21 cellular contexts compared by ENCODE assay signal in the genomic region with DNA sequence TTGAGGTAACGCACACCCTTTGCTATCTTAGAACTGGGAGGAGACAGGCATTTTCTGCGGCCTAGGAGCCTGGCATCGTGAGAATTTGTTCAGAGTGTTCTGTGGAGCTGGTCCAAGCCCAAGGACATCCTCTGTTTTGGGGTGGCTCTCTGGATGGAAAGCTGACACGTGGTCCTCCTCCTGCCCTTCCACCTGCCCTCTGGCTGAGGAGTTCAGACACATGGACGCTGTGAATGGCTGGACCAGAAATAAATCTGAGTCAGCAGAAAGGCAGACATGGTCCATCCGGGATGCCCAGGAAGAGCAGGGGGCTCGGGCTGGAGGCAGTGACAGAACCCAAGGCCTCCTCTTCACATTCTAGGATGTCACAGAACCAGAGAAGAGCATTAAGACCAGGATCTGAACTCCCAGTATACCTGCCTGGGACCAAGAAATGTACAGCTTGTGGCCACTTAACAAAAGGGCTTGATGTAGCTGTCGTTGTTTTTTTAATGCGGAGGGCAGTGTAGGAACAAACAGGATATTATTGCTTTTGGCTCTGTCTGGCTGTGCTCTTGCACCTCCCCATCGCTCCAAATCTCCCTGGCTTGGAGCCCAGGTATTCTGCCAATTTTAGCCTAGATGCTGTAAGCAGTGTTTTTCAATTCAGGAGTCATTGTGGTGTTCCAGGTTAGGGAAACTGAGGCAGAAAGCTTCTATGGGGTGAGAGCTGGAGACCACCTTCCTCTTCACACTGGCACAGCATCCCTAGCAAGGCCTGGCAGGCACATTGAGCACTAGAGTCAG. TPM values are rescaled to one million over a fixed set of nuclear protein-coding genes. Genes with fewer than 3 reads are reported as not detected.
A peak's percentile ranks its signal among the peaks of the same experiment; 100 is the strongest.
DNase-seq lines count a peak whose midpoint lies in the region; ATAC-seq, FAIRE-seq and TF ChIP-seq lines count a peak whose summit lies in the region.
"Had no signal": no experiment of that assay in that cellular context is flagged by ENCODE, and none has a peak within 500 bp of the region (broad histone marks: within the 10 kb centered on the region; RNA-seq: fewer than 3 reads in every experiment).

No MANE protein-coding gene starts in this region.

- TF ChIP-seq RAD21 in A549 (conservative IDR thresholded peaks at IDR 0.05 in 1 of 2, IDR thresholded peaks at IDR 0.05 in 1 of 2): no peak

- peak overlapping the region; percentile 20 for H3K27ac Mint-ChIP-seq in activated T-helper 17 cell treated with anti-CD3 and anti-CD28 coated beads, Interleukin-2, amount 50 U/mL, for 72 hours
- no peak overlapping the region for H3K27ac Mint-ChIP-seq in Caco-2 (ENCODE audit: unreplicated experiment)
- H3K27ac Mint-ChIP-seq: IgD-negative memory B cell had no signal

- no peaks in the 10 kb centered on the region for H3K27me3 Mint-ChIP-seq in activated T-helper 17 cell treated with anti-CD3 and anti-CD28 coated beads, Interleukin-2, amount 50 U/mL, for 72 hours
- H3K27me3 Mint-ChIP-seq in Caco-2 (ENCODE audit: insufficient read depth, unreplicated experiment): no peaks in the 10 kb centered on the region
- H3K27me3 Mint-ChIP-seq: IgD-negative memory B cell had no signal

- BruUV-seq in Caco-2 (replicated peaks; lab: Mats Ljungman, UMichigan): no TSS peak

- H3K4me3 Mint-ChIP-seq in activated T-helper 17 cell treated with anti-CD3 and anti-CD28 coated beads, Interleukin-2, amount 50 U/mL, for 72 hours: no peak overlapping the region
- H3K4me3 Mint-ChIP-seq in Caco-2 (ENCODE audit: unreplicated experiment): no peak overlapping the region
- H3K4me3 Mint-ChIP-seq: IgD-negative memory B cell had no signal

- no peak for FAIRE-seq in A549 (lab: Jason Lieb, UNC)
- FAIRE-seq: colon, GM18507 had no signal

- TF ChIP-seq CTCF in A549 (IDR thresholded peaks at IDR 0.05): no peak
- TF ChIP-seq CTCF in psoas muscle (IDR thresholded peaks at IDR 0.05): no peak
- TF ChIP-seq CTCF in Caco-2 (IDR thresholded peaks at IDR 0.05; ENCODE audit: insufficient read depth in 1 of 2, low read depth in 1 of 2, low read length in 1 of 2, severe bottlenecking in 1 of 2, unreplicated experiment in 1 of 2): no peak

- CTCF ChIA-PET in A549 (lab: Yijun Ruan, JAX) (interaction anchor here (0.6 to 1.4 kb wide), 5 partner anchors 9 to 66 kb away, joined by 3 to 4 read pairs (median 3); partner anchors contain the start of gene ZCCHC9), Caco-2 (lab: Charles Lee) (no interaction called here)

- TF ChIP-seq EP300 in A549 (IDR thresholded peaks at IDR 0.05): no peak

- no peak for TF ChIP-seq POLR2A in A549 (IDR thresholded peaks at IDR 0.05; ENCODE audit: low read length)

- peaks cover 0 to 4% of the 10 kb centered on the region in 2 donors for H3K36me3 ChIP-seq in psoas muscle (ENCODE audit: insufficient read depth in 1 of 2, low read depth in 1 of 2)
- peaks cover 3% of the 10 kb centered on the region; the same call in 1 of the 2 replicates for H3K36me3 ChIP-seq in Caco-2 (ENCODE audit: control insufficient read depth, insufficient read depth, low read length)
- H3K36me3 ChIP-seq: prostate gland had no signal

- no peaks in the 10 kb centered on the region for H3K36me3 Mint-ChIP-seq in activated T-helper 17 cell treated with anti-CD3 and anti-CD28 coated beads, Interleukin-2, amount 50 U/mL, for 72 hours (ENCODE audit: low read depth)
- H3K36me3 Mint-ChIP-seq in Caco-2 (ENCODE audit: insufficient read depth, unreplicated experiment): peaks cover 11% of the 10 kb centered on the region
- H3K36me3 Mint-ChIP-seq: activated naive CD4-positive, alpha-beta T cell treated with anti-CD3 and anti-CD28 coated beads, Interleukin-2, amount 50 U/mL, for 72 hours; IgD-negative memory B cell had no signal

- POLR2A ChIA-PET in A549 (lab: Yijun Ruan, JAX): no interaction called here
- POLR2A ChIA-PET in Caco-2 (lab: Charles Lee): no interaction called here

- no peaks in the 10 kb centered on the region for H3K27me3 ChIP-seq in psoas muscle (ENCODE audit: insufficient read depth in 3 of 3, low read length in 2 of 3)
- no peaks in the 10 kb centered on the region for H3K27me3 ChIP-seq in Caco-2 (replicated peaks; ENCODE audit: control insufficient read depth, insufficient read depth, low read length)

- H3K9me3 ChIP-seq in A549 (no peaks in the 10 kb centered on the region), psoas muscle (no peaks in the 10 kb centered on the region), Caco-2 (no peaks in the 10 kb centered on the region)
- H3K9me3 ChIP-seq: prostate gland had no signal

- no peak overlapping the region for H3K27ac ChIP-seq in A549
- peak overlapping the region; percentile 98 for H3K27ac ChIP-seq in psoas muscle
- H3K27ac ChIP-seq: epithelial cell of prostate had no signal

- H3K4me3 ChIP-seq in A549 (no peak overlapping the region), psoas muscle (peak overlapping the region; percentile 78), Caco-2 (ENCODE audit: low read depth, low read length) (no peak overlapping the region)
- H3K4me3 ChIP-seq: prostate gland had no signal

- no peaks in the 10 kb centered on the region for H3K9me3 Mint-ChIP-seq in activated T-helper 17 cell treated with anti-CD3 and anti-CD28 coated beads, Interleukin-2, amount 50 U/mL, for 72 hours
- no peaks in the 10 kb centered on the region for H3K9me3 Mint-ChIP-seq in Caco-2 (ENCODE audit: unreplicated experiment)

- ATAC-seq in A549: no peak
- ATAC-seq in activated T-helper 17 cell treated with anti-CD3 and anti-CD28 coated beads, Interleukin-2, amount 50 U/mL, for 72 hours (replicated peaks): no peak
- ATAC-seq in Right ventricle myocardium superior (ENCODE audit: poor library complexity): peak; percentile 49
- ATAC-seq in psoas muscle: peak; percentile 27 to 48 (median 38)
- no peak for ATAC-seq in HG02885 (IDR thresholded peaks at IDR 0.05; ENCODE audit: poor library complexity, unreplicated experiment)
- no peak for ATAC-seq in left colon
- ATAC-seq: activated CD4-positive, CD25-positive, alpha-beta regulatory T cell treated with anti-CD3 and anti-CD28 coated beads, Interleukin-2, amount 50 U/mL, for 24 hours; activated naive CD4-positive, alpha-beta T cell treated with anti-CD3 and anti-CD28 coated beads, Interleukin-2, amount 50 U/mL, for 72 hours; PC-3 had no signal

- H3K4me1 ChIP-seq in A549 (no peaks in the 10 kb centered on the region), psoas muscle (peaks cover 65% of the 10 kb centered on the region), Caco-2 (no peaks in the 10 kb centered on the region)
- H3K4me1 ChIP-seq: prostate gland had no signal

- DNase-seq in A549 (ENCODE audit: low read depth in 1 of 2, low spot score in 1 of 2) (no peak), Right ventricle myocardium superior (peak; percentile 61), psoas muscle (peak; percentile 36 to 72), Caco-2 (no peak), left colon (no peak)
- no peak for DNase-seq in stimulated activated CD4-positive, alpha-beta T cell treated with anti-CD3 and anti-CD28 coated beads, Interleukin-1b, Interleukin-23, amount 100 ng/mL, for 48 hours
- DNase-seq: Calu3; NCI-H1105; PC-3; stimulated activated CD4-positive, alpha-beta T cell treated with anti-CD3 and anti-CD28 coated beads, Interleukin-2, amount 100 ng/mL, for 24 hours; stimulated activated CD8-positive, alpha-beta memory T cell treated with anti-CD3 and anti-CD28 coated beads, Interleukin-4, amount 100 ng/mL, for 48 hours had no signal

- intact Hi-C loops in Right ventricle myocardium superior (cut with DNase I) (no loop called here), psoas muscle (cut with DNase I) (loop anchor here in 1 of 2 donors (5.0 kb wide), 1 partner anchor 62 kb away; no protein-coding TSS in a partner anchor), Caco-2 (cut with micrococcal nuclease; ENCODE audit: unreplicated experiment) (no loop called here), left colon (cut with DNase I, micrococcal nuclease) (no loop called here)

- peaks cover 7% of the 10 kb centered on the region for H3K4me1 Mint-ChIP-seq in activated T-helper 17 cell treated with anti-CD3 and anti-CD28 coated beads, Interleukin-2, amount 50 U/mL, for 72 hours
- no peaks in the 10 kb centered on the region for H3K4me1 Mint-ChIP-seq in Caco-2 (ENCODE audit: low read depth, unreplicated experiment)

- H3K4me2 ChIP-seq in A549: no peak overlapping the region

- WGBS in A549 (ENCODE audit: missing lambda C conversion rate): 76% methylated on average over 10 of the region's 10 CpGs
- 18 to 21% (median 20%) methylated on average over 10 of the region's 10 CpGs for WGBS in psoas muscle, 3 donors

TF ChIP-seq in A549, 52 proteins besides CTCF, POLR2A, EP300 and RAD21:
- peak; percentile 87 for TF ChIP-seq MAFK (IDR thresholded peaks at IDR 0.05; ENCODE audit: partially characterized antibody)
- TF ChIP-seq, protein P1, sequence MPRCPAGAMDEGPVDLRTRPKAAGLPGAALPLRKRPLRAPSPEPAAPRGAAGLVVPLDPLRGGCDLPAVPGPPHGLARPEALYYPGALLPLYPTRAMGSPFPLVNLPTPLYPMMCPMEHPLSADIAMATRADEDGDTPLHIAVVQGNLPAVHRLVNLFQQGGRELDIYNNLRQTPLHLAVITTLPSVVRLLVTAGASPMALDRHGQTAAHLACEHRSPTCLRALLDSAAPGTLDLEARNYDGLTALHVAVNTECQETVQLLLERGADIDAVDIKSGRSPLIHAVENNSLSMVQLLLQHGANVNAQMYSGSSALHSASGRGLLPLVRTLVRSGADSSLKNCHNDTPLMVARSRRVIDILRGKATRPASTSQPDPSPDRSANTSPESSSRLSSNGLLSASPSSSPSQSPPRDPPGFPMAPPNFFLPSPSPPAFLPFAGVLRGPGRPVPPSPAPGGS (IDR thresholded peaks at IDR 0.05): no peak

RNA-seq across cellular contexts. Expression of gene CKMT2, which starts 2.4 kb away (rescaled TPM):
- not detected in 2 replicates for polyA plus RNA-seq in A549 (2011; rRNA removed)
- not detected in 2 replicates for polyA plus RNA-seq in A549 (2012; cell fraction: cytosol; rRNA removed)
- polyA plus RNA-seq in A549 (2012; cell fraction: nucleus; rRNA removed): not detected in 2 replicates
- not detected in 3 replicates for polyA plus RNA-seq in A549 (2017; fragmentation: RNase III; extraction: RNeasy Plus Mini Kit Qiagen cat#74134 plus additional on column Dnase treatment)
- polyA minus RNA-seq in A549 (2011; rRNA and poly(A)+ RNA removed): not detected in 2 replicates
- total RNA-seq in activated T-helper 17 cell treated with anti-CD3 and anti-CD28 coated beads, Interleukin-2, amount 50 U/mL, for 72 hours: not detected
- 1,933 TPM for total RNA-seq in Right ventricle myocardium superior
- total RNA-seq in psoas muscle: 100 to 1,000 TPM; 517 to 907 (median 611) TPM
- polyA plus RNA-seq in psoas muscle: 1,000 to 10,000 TPM in 1 of 3 donors, 100 to 1,000 TPM in 2; 606 to 1,358 (median 830) TPM
- total RNA-seq in Caco-2 (2022): not detected in 2 replicates
- total RNA-seq in left colon: 1 to 10 TPM in 1 of 2 donors, under 1 TPM in 1; 0.64 to 2.0 TPM
- total RNA-seq: Calu3, NCI-H460, PC-3 had no signal
- polyA plus RNA-seq: IgD-negative memory B cell had no signal

Comparison
In these comparisons a context has a peak if more than half of its experiments do, and no peak if none do; other contexts are left out.
1. ATAC-seq: peak in Right ventricle myocardium superior (single experiment) and psoas muscle (4 of 4); none in A549 (0 of 2), activated T-helper 17 cell treated with anti-CD3 and anti-CD28 coated beads, Interleukin-2, amount 50 U/mL, for 72 hours (single experiment), HG02885 (single experiment) and left colon (single experiment).
2. DNase-seq: peak in Right ventricle myocardium superior (single experiment) and psoas muscle (2 of 2); none in A549 (0 of 2), stimulated activated CD4-positive, alpha-beta T cell treated with anti-CD3 and anti-CD28 coated beads, Interleukin-1b, Interleukin-23, amount 100 ng/mL, for 48 hours (single experiment), Caco-2 (0 of 2) and left colon (0 of 2).
3. RNA of gene CKMT2, which starts 2.4 kb away (total RNA-seq): 1,933 TPM in Right ventricle myocardium superior (single experiment) and 517 to 907 TPM in psoas muscle; 0.64 to 2.0 TPM in left colon, not detected in Caco-2 and not detected in activated T-helper 17 cell treated with anti-CD3 and anti-CD28 coated beads, Interleukin-2, amount 50 U/mL, for 72 hours; every median in the first group is over 100 times any median in the second.